14 cellular contexts compared by ENCODE assay signal in genomic region chr17:63966646-63967265, GRCh38. TPM values are rescaled to one million over a fixed set of nuclear protein-coding genes. Genes with fewer than 3 reads are reported as not detected.
DNase-seq lines count a peak whose midpoint lies in the region; ATAC-seq and TF ChIP-seq lines count a peak whose summit lies in the region.
"Had no signal": no experiment of that assay in that cellular context is flagged by ENCODE, and none has a peak within 500 bp of the region (broad histone marks: within the 10 kb centered on the region; RNA-seq: fewer than 3 reads in every experiment).

No MANE protein-coding gene starts in this region.

- H3K9me3 Mint-ChIP-seq in CD8-positive, alpha-beta memory T cell = no peaks in the 10 kb centered on the region
- no peaks in the 10 kb centered on the region for H3K9me3 Mint-ChIP-seq in memory B cell
- H3K9me3 Mint-ChIP-seq: brain had no signal

- peak in 3 of 5 donors; percentile 26 to 73 (median 67) for DNase-seq in CD8-positive, alpha-beta memory T cell
- DNase-seq in memory B cell (ENCODE audit: low spot score in 2 of 2) (no peak), erythroblast (lab: John Stamatoyannopoulos, UW) (no peak), upper lobe of left lung (no peak), NCI-H226 (no peak)
- DNase-seq: GDM1, left ventricle myocardium inferior had no signal

- TF ChIP-seq POLR2A in erythroblast (IDR thresholded peaks at IDR 0.05; ENCODE audit: low read length) (no peak), upper lobe of left lung (IDR thresholded peaks at IDR 0.05) (no peak)

- CTCF ChIA-PET in CD8-positive, alpha-beta memory T cell (lab: Charles Lee) = interaction anchor here (0.7 to 3.7 kb wide), 11 partner anchors 9 to 62 kb away, joined by 3 to 13 read pairs (median 4); no protein-coding TSS in a partner anchor

- H3K4me3 ChIP-seq in CD8-positive, alpha-beta memory T cell (ENCODE audit: low read length) = no peak overlapping the region
- no peak overlapping the region for H3K4me3 ChIP-seq in upper lobe of left lung
- H3K4me3 ChIP-seq: left ventricle myocardium inferior had no signal

- H3K4me1 Mint-ChIP-seq in CD8-positive, alpha-beta memory T cell = peaks cover 20 to 27% (median 26%) of the 10 kb centered on the region in 3 donors
- H3K4me1 Mint-ChIP-seq in memory B cell = peaks cover 9% of the 10 kb centered on the region

- H3K4me3 Mint-ChIP-seq in CD8-positive, alpha-beta memory T cell = peak overlapping the region in 5 of 7 donors; percentile 1 to 73 (median 11)
- H3K4me3 Mint-ChIP-seq in memory B cell = no peak overlapping the region
- H3K4me3 Mint-ChIP-seq: brain had no signal

- peak overlapping the region in 5 of 8 donors; percentile 0 to 17 (median 6) for H3K27ac Mint-ChIP-seq in CD8-positive, alpha-beta memory T cell
- no peak overlapping the region for H3K27ac Mint-ChIP-seq in memory B cell
- H3K27ac Mint-ChIP-seq: brain had no signal

- POLR2A ChIA-PET in CD8-positive, alpha-beta memory T cell (lab: Charles Lee) = interaction anchor here (0.6 kb wide), 2 partner anchors 47 to 59 kb away, joined by 3 to 7 read pairs; no protein-coding TSS in a partner anchor

- H3K27me3 ChIP-seq in CD8-positive, alpha-beta memory T cell (ENCODE audit: insufficient read depth, low read length, poor library complexity, severe bottlenecking) = no peaks in the 10 kb centered on the region
- H3K27me3 ChIP-seq in upper lobe of left lung = no peaks in the 10 kb centered on the region
- H3K27me3 ChIP-seq: neutrophil had no signal

- no peak for TF ChIP-seq EP300 in upper lobe of left lung (IDR thresholded peaks at IDR 0.05)

- peaks cover 14% of the 10 kb centered on the region for H3K4me1 ChIP-seq in CD8-positive, alpha-beta memory T cell (ENCODE audit: insufficient read depth, low read length)
- H3K4me1 ChIP-seq in upper lobe of left lung = peaks cover 3 to 12% (median 8%) of the 10 kb centered on the region in 4 donors

- peaks cover 0 to 3% of the 10 kb centered on the region in 2 donors for H3K27me3 Mint-ChIP-seq in CD8-positive, alpha-beta memory T cell
- H3K27me3 Mint-ChIP-seq in memory B cell = no peaks in the 10 kb centered on the region

- no peaks in the 10 kb centered on the region for H3K36me3 ChIP-seq in CD8-positive, alpha-beta memory T cell (ENCODE audit: insufficient read depth, low read length)
- H3K36me3 ChIP-seq in KOPT-K1 (ENCODE audit: insufficient read depth, low read length) (no peaks in the 10 kb centered on the region), upper lobe of left lung (no peaks in the 10 kb centered on the region)
- H3K36me3 ChIP-seq: left ventricle myocardium inferior, neutrophil had no signal

- H3K27ac ChIP-seq in CD8-positive, alpha-beta memory T cell (ENCODE audit: low read depth, low read length) = no peak overlapping the region
- H3K27ac ChIP-seq in KOPT-K1 (ENCODE audit: low read depth, low read length, poor library complexity, severe bottlenecking) (peak overlapping the region; percentile 45), upper lobe of left lung (no peak overlapping the region)
- H3K27ac ChIP-seq: C4-2B, left ventricle myocardium inferior, neutrophil had no signal

- ATAC-seq in GM18873 (IDR thresholded peaks at IDR 0.05; ENCODE audit: low FRiP score, unreplicated experiment) (peak; percentile 44), memory B cell (ENCODE audit: low read depth) (peak; percentile 60), upper lobe of left lung (ENCODE audit: low FRiP score in 2 of 2) (no peak), HG02973 (IDR thresholded peaks at IDR 0.05; ENCODE audit: unreplicated experiment) (no peak)
- ATAC-seq: HCT116 had no signal

- WGBS in upper lobe of left lung, 2 donors = 86 to 88% methylated on average over 11 of the region's 11 CpGs

- H3K36me3 Mint-ChIP-seq in CD8-positive, alpha-beta memory T cell = no peaks in the 10 kb centered on the region
- H3K36me3 Mint-ChIP-seq in memory B cell = no peaks in the 10 kb centered on the region
- H3K36me3 Mint-ChIP-seq: brain had no signal

- no peak for TF ChIP-seq CTCF in upper lobe of left lung (IDR thresholded peaks at IDR 0.05)

- H3K9me3 ChIP-seq in CD8-positive, alpha-beta memory T cell (ENCODE audit: low read length) = no peaks in the 10 kb centered on the region
- H3K9me3 ChIP-seq in KOPT-K1 (ENCODE audit: insufficient read depth, low read length, poor library complexity, severe bottlenecking) (no peaks in the 10 kb centered on the region), upper lobe of left lung (no peaks in the 10 kb centered on the region)
- H3K9me3 ChIP-seq: left ventricle myocardium inferior, neutrophil had no signal

RNA-seq across cellular contexts. Expression of gene SCN4A, which starts 6.0 kb away (rescaled TPM):
- under 1 TPM; 0.04 TPM for total RNA-seq in CD8-positive, alpha-beta memory T cell
- not detected for polyA plus RNA-seq in CD8-positive, alpha-beta memory T cell
- under 1 TPM in 3 of 6 donors, not detected in 3; under 0.01 to 0.44 (median 0.20) TPM for total RNA-seq in upper lobe of left lung

RNA-seq across cellular contexts. Expression of gene PRR29, which starts 31.4 kb away (rescaled TPM):
- total RNA-seq in CD8-positive, alpha-beta memory T cell = under 1 TPM; 0.24 to 0.51 TPM
- polyA plus RNA-seq in CD8-positive, alpha-beta memory T cell = 4.1 TPM
- 10 to 100 TPM in 3 of 6 donors, 1 to 10 TPM in 2, under 1 TPM in 1; 0.97 to 30.1 (median 12.1) TPM for total RNA-seq in upper lobe of left lung
- total RNA-seq: left ventricle myocardium inferior had no signal

RNA-seq across cellular contexts. Expression of gene CD79B, which starts 34.6 kb away (rescaled TPM):
- 10 to 100 TPM; 18.1 to 22.2 TPM for total RNA-seq in CD8-positive, alpha-beta memory T cell
- polyA plus RNA-seq in CD8-positive, alpha-beta memory T cell = 36.9 TPM
- 1 to 10 TPM in 4 of 6 donors, under 1 TPM in 1, not detected in 1; 0.91 to 6.3 (median 2.6) TPM for total RNA-seq in upper lobe of left lung

RNA-seq across cellular contexts. Expression of gene GH1, which starts 48.1 kb away (rescaled TPM):
- not detected for total RNA-seq in CD8-positive, alpha-beta memory T cell
- polyA plus RNA-seq in CD8-positive, alpha-beta memory T cell = not detected
- not detected for total RNA-seq in upper lobe of left lung
- total RNA-seq: left ventricle myocardium inferior had no signal

RNA-seq across cellular contexts. Expression of gene ICAM2, which starts 53.7 kb away (rescaled TPM):
- total RNA-seq in CD8-positive, alpha-beta memory T cell = 10 to 100 TPM; 77.4 to 80.7 TPM
- polyA plus RNA-seq in CD8-positive, alpha-beta memory T cell = 301 TPM
- 100 to 1,000 TPM in 3 of 6 donors, 10 to 100 TPM in 3; 27.2 to 114 (median 82.0) TPM for total RNA-seq in upper lobe of left lung

Comparison
In these comparisons a context has a peak if more than half of its experiments do, and no peak if none do; other contexts are left out.
1. DNase-seq: peak in CD8-positive, alpha-beta memory T cell (3 of 5); none in memory B cell (0 of 2), erythroblast (0 of 2), upper lobe of left lung (0 of 2) and NCI-H226 (single experiment).
2. ATAC-seq: peak in GM18873 (single experiment) and memory B cell (single experiment); none in upper lobe of left lung (0 of 2) and HG02973 (single experiment).